30 cellular contexts compared by ENCODE assay signal in genomic region chr17:61419496-61420046, GRCh38. TPM values are rescaled to one million over a fixed set of nuclear protein-coding genes. Genes with fewer than 3 reads are reported as not detected.
"Had no signal": no experiment of that assay in that cellular context is flagged by ENCODE, and none has a peak within 500 bp of the region (broad histone marks: within the 10 kb centered on the region; RNA-seq: fewer than 3 reads in every experiment).

No MANE protein-coding gene starts in this region.

- H3K27me3 ChIP-seq: SJCRH30 had no signal

- H3K4me3 Mint-ChIP-seq: activated CD4-positive, alpha-beta memory T cell treated with anti-CD3 and anti-CD28 coated beads, Interleukin-2, amount 10 ng/mL, durations not matched to agents 7 days and 5 days; activated CD4-positive, alpha-beta T cell treated with anti-CD3 and anti-CD28 coated beads for 36 hours; activated naive CD8-positive, alpha-beta T cell treated with anti-CD3 and anti-CD28 coated beads, Interleukin-2, amount 10 ng/mL, durations not matched to agents 7 days and 5 days had no signal

- H3K27ac Mint-ChIP-seq: activated CD4-positive, alpha-beta memory T cell treated with anti-CD3 and anti-CD28 coated beads, Interleukin-2, amount 10 ng/mL, durations not matched to agents 7 days and 5 days; activated CD4-positive, alpha-beta T cell treated with anti-CD3 and anti-CD28 coated beads for 36 hours; activated naive CD8-positive, alpha-beta T cell treated with anti-CD3 and anti-CD28 coated beads, Interleukin-2, amount 10 ng/mL, durations not matched to agents 7 days and 5 days had no signal

- DNase-seq: activated CD4-positive, alpha-beta memory T cell treated with anti-CD3 and anti-CD28 coated beads, Interleukin-2, amount 10 ng/mL, durations not matched to agents 7 days and 5 days; activated CD4-positive, alpha-beta T cell treated with anti-CD3 and anti-CD28 coated beads for 36 hours; activated CD4-positive, alpha-beta T cell treated with anti-CD3 and anti-CD28 coated beads, Interleukin-2, amount 50 U/mL, for 1 hour; activated CD4-positive, CD25-positive, alpha-beta regulatory T cell; activated CD8-positive, alpha-beta memory T cell treated with anti-CD3 and anti-CD28 coated beads, Interleukin-2, amount 50 U/mL, for 48 hours; activated naive CD4-positive, alpha-beta T cell treated with anti-CD3 and anti-CD28 coated beads, Interleukin-2, amount 50 U/mL, for 16 hours; activated naive CD8-positive, alpha-beta T cell treated with anti-CD3 and anti-CD28 coated beads, Interleukin-2, amount 10 ng/mL, durations not matched to agents 7 days and 5 days; activated T-cell treated with anti-CD3 and anti-CD28 coated beads, Interleukin-2, amount 50 U/mL, for 1 hour; adrenal gland; anterior cingulate cortex; central memory CD4-positive, alpha-beta T cell; NCI-H1092 treated with DMSO at 0.1 percent for 48 hours; NCI-H1417 treated with DMSO at 0.1 percent for 48 hours; NCI-H1694; NCI-H2029; NCI-H2107; NCI-H2171 treated with DMSO at 0.1 percent for 48 hours; NCI-H226; NCI-H526; Right ventricle myocardium superior; SJCRH30; SK-N-SH; T-helper 1 cell had no signal

- ATAC-seq: activated CD4-positive, alpha-beta T cell treated with anti-CD3 and anti-CD28 coated beads for 36 hours had no signal

- H3K9me3 ChIP-seq: adrenal gland, breast epithelium, SJCRH30, SK-N-SH had no signal

- H3K9me3 Mint-ChIP-seq: activated CD4-positive, alpha-beta memory T cell treated with anti-CD3 and anti-CD28 coated beads, Interleukin-2, amount 10 ng/mL, durations not matched to agents 7 days and 5 days; activated naive CD8-positive, alpha-beta T cell treated with anti-CD3 and anti-CD28 coated beads, Interleukin-2, amount 10 ng/mL, durations not matched to agents 7 days and 5 days had no signal

- H3K36me3 Mint-ChIP-seq: activated naive CD8-positive, alpha-beta T cell treated with anti-CD3 and anti-CD28 coated beads, Interleukin-2, amount 10 ng/mL, durations not matched to agents 7 days and 5 days had no signal

- H3K4me1 ChIP-seq: SJCRH30 had no signal

- H3K4me3 ChIP-seq: adrenal gland, breast epithelium, SJCRH30 had no signal

- H3K36me3 ChIP-seq: adrenal gland, breast epithelium, SJCRH30 had no signal

- H3K4me1 Mint-ChIP-seq: activated CD4-positive, alpha-beta T cell treated with anti-CD3 and anti-CD28 coated beads for 36 hours; activated naive CD8-positive, alpha-beta T cell treated with anti-CD3 and anti-CD28 coated beads, Interleukin-2, amount 10 ng/mL, durations not matched to agents 7 days and 5 days had no signal

- H3K27ac ChIP-seq: adrenal gland, breast epithelium, KMS-11, RWPE1, SJCRH30, VCaP had no signal

RNA-seq across cellular contexts. Expression of gene TBX2, which starts 19.9 kb away (rescaled TPM):
- total RNA-seq: activated CD4-positive, alpha-beta memory T cell treated with anti-CD3 and anti-CD28 coated beads, Interleukin-2, amount 10 ng/mL, durations not matched to agents 7 days and 5 days; activated CD4-positive, alpha-beta T cell treated with anti-CD3 and anti-CD28 coated beads for 36 hours; activated naive CD8-positive, alpha-beta T cell treated with anti-CD3 and anti-CD28 coated beads, Interleukin-2, amount 10 ng/mL, durations not matched to agents 7 days and 5 days; OCI-LY7; T-helper 2 cell treated with Interferon-gamma antibody and Interleukin-4, amounts not matched to agents 100 ng/mL and 5 ng/mL, for 36 hours had no signal

RNA-seq across cellular contexts. Expression of gene TBX4, which starts 32.7 kb away (rescaled TPM):
- total RNA-seq: activated CD4-positive, alpha-beta memory T cell treated with anti-CD3 and anti-CD28 coated beads, Interleukin-2, amount 10 ng/mL, durations not matched to agents 7 days and 5 days; activated CD4-positive, alpha-beta T cell treated with anti-CD3 and anti-CD28 coated beads for 36 hours; activated naive CD8-positive, alpha-beta T cell treated with anti-CD3 and anti-CD28 coated beads, Interleukin-2, amount 10 ng/mL, durations not matched to agents 7 days and 5 days; MCF 10A; OCI-LY7; Right ventricle myocardium superior; T-helper 2 cell treated with Interferon-gamma antibody and Interleukin-4, amounts not matched to agents 100 ng/mL and 5 ng/mL, for 36 hours had no signal
